10 cellular contexts compared by ENCODE assay signal in genomic region chr2:134623796-134624195, GRCh38.
A peak's percentile ranks its signal among the peaks of the same experiment; 100 is the strongest.
DNase-seq lines count a peak whose midpoint lies in the region; ATAC-seq, FAIRE-seq and TF ChIP-seq lines count a peak whose summit lies in the region.
"Had no signal": no experiment of that assay in that cellular context is flagged by ENCODE, and none has a peak within 500 bp of the region (broad histone marks: within the 10 kb centered on the region; RNA-seq: fewer than 3 reads in every experiment).

No MANE protein-coding gene starts in this region.

- H3K36me3 ChIP-seq in hepatocyte (replicated peaks; ENCODE audit: insufficient read depth, low read depth) (no peaks in the 10 kb centered on the region), brain microvascular endothelial cell (replicated peaks) (no peaks in the 10 kb centered on the region)

- H4K20me1 ChIP-seq in hepatocyte (ENCODE audit: insufficient read depth, poor library complexity, severe bottlenecking), result no peaks in the 10 kb centered on the region

- H3K27ac Mint-ChIP-seq in stimulated activated effector memory CD8-positive, alpha-beta T cell treated with anti-CD3 and anti-CD28 coated beads, Interleukin-12 subunit alpha, Interleukin-12 subunit beta, amount 100 ng/mL, for 72 hours, result peak overlapping the region; percentile 13
- H3K27ac Mint-ChIP-seq: T-helper 17 cell had no signal

- in situ Hi-C loops in brain microvascular endothelial cell (cut with HindIII; ENCODE audit: low pct_ligation_motif_present, low sequenced_read_pairs), result no loop called here

- no peaks in the 10 kb centered on the region for H3K4me1 ChIP-seq in hepatocyte (ENCODE audit: insufficient read depth)

- H3K4me1 Mint-ChIP-seq in activated T-cell treated with anti-CD3 and anti-CD28 coated beads, Interleukin-2, amount 50 U/mL, for 4 hours (ENCODE audit: low read depth), result no peaks in the 10 kb centered on the region
- H3K4me1 Mint-ChIP-seq in stimulated activated effector memory CD8-positive, alpha-beta T cell treated with anti-CD3 and anti-CD28 coated beads, Interleukin-12 subunit alpha, Interleukin-12 subunit beta, amount 100 ng/mL, for 72 hours, result peaks cover 13% of the 10 kb centered on the region

- H3K27me3 ChIP-seq in HL-60 (ENCODE audit: insufficient read depth, poor library complexity, severe bottlenecking), result no peaks in the 10 kb centered on the region
- no peaks in the 10 kb centered on the region for H3K27me3 ChIP-seq in hepatocyte
- H3K27me3 ChIP-seq in brain microvascular endothelial cell (replicated peaks), result no peaks in the 10 kb centered on the region

- H3K9me2 ChIP-seq in hepatocyte (replicated peaks; ENCODE audit: insufficient read depth), result no peaks in the 10 kb centered on the region

- H3K9me3 ChIP-seq in hepatocyte (ENCODE audit: low read depth), result no peaks in the 10 kb centered on the region

- H3K27me3 Mint-ChIP-seq in activated T-cell treated with anti-CD3 and anti-CD28 coated beads, Interleukin-2, amount 50 U/mL, for 4 hours (ENCODE audit: low read depth), result peaks cover 4% of the 10 kb centered on the region

- peaks cover 10% of the 10 kb centered on the region for H3K9me3 Mint-ChIP-seq in activated T-cell treated with anti-CD3 and anti-CD28 coated beads, Interleukin-2, amount 50 U/mL, for 4 hours
- peaks cover 6% of the 10 kb centered on the region for H3K9me3 Mint-ChIP-seq in stimulated activated effector memory CD8-positive, alpha-beta T cell treated with anti-CD3 and anti-CD28 coated beads, Interleukin-12 subunit alpha, Interleukin-12 subunit beta, amount 100 ng/mL, for 72 hours

- H3K4me3 ChIP-seq in HL-60 (replicated peaks; ENCODE audit: insufficient read depth, low read length) (no peak overlapping the region), hepatocyte (no peak overlapping the region), brain microvascular endothelial cell (ENCODE audit: low read depth, low read length) (no peak overlapping the region)

- H3K27ac ChIP-seq in HL-60 (replicated peaks) (no peak overlapping the region), hepatocyte (no peak overlapping the region), brain microvascular endothelial cell (no peak overlapping the region)

- peak; percentile 18 to 76 for ATAC-seq in activated T-cell treated with anti-CD3 and anti-CD28 coated beads, Interleukin-2, amount 50 U/mL, for 4 hours
- ATAC-seq in HG02623 (IDR thresholded peaks at IDR 0.05; ENCODE audit: unreplicated experiment), result peak; percentile 90
- ATAC-seq in stimulated activated effector memory CD8-positive, alpha-beta T cell treated with anti-CD3 and anti-CD28 coated beads, Interleukin-12 subunit alpha, Interleukin-12 subunit beta, amount 100 ng/mL, for 72 hours, result peak; percentile 99
- ATAC-seq: T-helper 17 cell had no signal

- TF ChIP-seq CTCF in HL-60 (IDR thresholded peaks at IDR 0.05; ENCODE audit: insufficient read depth, low read length), result no peak
- no peak for TF ChIP-seq CTCF in hepatocyte (IDR thresholded peaks at IDR 0.05; ENCODE audit: poor library complexity)
- TF ChIP-seq CTCF in brain microvascular endothelial cell (IDR thresholded peaks at IDR 0.05; ENCODE audit: low read depth, low read length, missing control alignments), result no peak

- no peak overlapping the region for H3K4me3 Mint-ChIP-seq in activated T-cell treated with anti-CD3 and anti-CD28 coated beads, Interleukin-2, amount 50 U/mL, for 4 hours
- no peak overlapping the region for H3K4me3 Mint-ChIP-seq in stimulated activated effector memory CD8-positive, alpha-beta T cell treated with anti-CD3 and anti-CD28 coated beads, Interleukin-12 subunit alpha, Interleukin-12 subunit beta, amount 100 ng/mL, for 72 hours
- H3K4me3 Mint-ChIP-seq: T-helper 17 cell had no signal

- no peak for FAIRE-seq in frontal cortex (lab: Jason Lieb, UNC)

- H3K36me3 Mint-ChIP-seq in activated T-cell treated with anti-CD3 and anti-CD28 coated beads, Interleukin-2, amount 50 U/mL, for 4 hours (ENCODE audit: insufficient read depth), result no peaks in the 10 kb centered on the region
- no peaks in the 10 kb centered on the region for H3K36me3 Mint-ChIP-seq in stimulated activated effector memory CD8-positive, alpha-beta T cell treated with anti-CD3 and anti-CD28 coated beads, Interleukin-12 subunit alpha, Interleukin-12 subunit beta, amount 100 ng/mL, for 72 hours

- DNase-seq in activated T-cell treated with anti-CD3 and anti-CD28 coated beads, Interleukin-2, amount 50 U/mL, for 4 hours, result no peak
- no peak for DNase-seq in activated T-cell treated with anti-CD3 and anti-CD28 coated beads, Interleukin-2, amount 50 U/mL, for 1 hour
- DNase-seq in HL-60 (ENCODE audit: low read depth in 1 of 2, low spot score in 1 of 2) (peak; percentile 25 to 71), hepatocyte (ENCODE audit: low spot score) (no peak), brain microvascular endothelial cell (no peak), frontal cortex (ENCODE audit: low spot score in 2 of 2) (no peak)
- peak; percentile 14 to 68 for DNase-seq in stimulated activated effector memory CD8-positive, alpha-beta T cell treated with anti-CD3 and anti-CD28 coated beads, Interleukin-12 subunit alpha, Interleukin-12 subunit beta, amount 100 ng/mL, for 72 hours (ENCODE audit: low spot score in 2 of 2)
- DNase-seq: NCI-H187, T-helper 17 cell had no signal

- no peaks in the 10 kb centered on the region for H3K79me2 ChIP-seq in hepatocyte

- H2AFZ ChIP-seq in hepatocyte, result no peak overlapping the region

- WGBS in hepatocyte (ENCODE audit: low lambda C conversion rate, missing lambda C conversion rate), result 86% methylated on average over 3 of the region's 3 CpGs

- H3K4me2 ChIP-seq in hepatocyte, result no peak overlapping the region

Comparison
In these comparisons a context has a peak if more than half of its experiments do, and no peak if none do; other contexts are left out.
1. ATAC-seq: peak in every context shown above with its lines; median percentile 99 in stimulated activated effector memory CD8-positive, alpha-beta T cell treated with anti-CD3 and anti-CD28 coated beads, Interleukin-12 subunit alpha, Interleukin-12 subunit beta, amount 100 ng/mL, for 72 hours; 90 in HG02623; 47 in activated T-cell treated with anti-CD3 and anti-CD28 coated beads, Interleukin-2, amount 50 U/mL, for 4 hours.
2. DNase-seq: peak in HL-60 (2 of 2) and stimulated activated effector memory CD8-positive, alpha-beta T cell treated with anti-CD3 and anti-CD28 coated beads, Interleukin-12 subunit alpha, Interleukin-12 subunit beta, amount 100 ng/mL, for 72 hours (2 of 2); none in activated T-cell treated with anti-CD3 and anti-CD28 coated beads, Interleukin-2, amount 50 U/mL, for 4 hours (single experiment), activated T-cell treated with anti-CD3 and anti-CD28 coated beads, Interleukin-2, amount 50 U/mL, for 1 hour (single experiment), hepatocyte (single experiment), brain microvascular endothelial cell (single experiment) and frontal cortex (0 of 2).